Comparison of ENCODE assay signal across 8 cellular contexts in genomic region chr1:119647734-119648619, GRCh38. TPM values are rescaled to one million over a fixed set of nuclear protein-coding genes. Genes with fewer than 3 reads are reported as not detected.
DNase-seq lines count a peak whose midpoint lies in the region; ATAC-seq and TF ChIP-seq lines count a peak whose summit lies in the region.

TSS of gene ZNF697 (minus strand) at chr1:119648266. CDS start at chr1:119626100, 22,166 bp downstream.

- peak; percentile 18 for TF ChIP-seq CTCF in mesothelial cell of epicardium (IDR thresholded peaks at IDR 0.05; ENCODE audit: unreplicated experiment)

- H3K4me1 Mint-ChIP-seq in mesothelial cell of epicardium: peaks cover 44% of the 10 kb centered on the region

- no peaks in the 10 kb centered on the region for H3K9me3 Mint-ChIP-seq in mesothelial cell of epicardium

- no peaks in the 10 kb centered on the region for H3K27me3 Mint-ChIP-seq in mesothelial cell of epicardium (ENCODE audit: low read depth)

- DNase-seq in C1 segment of cervical spinal cord (lab: John Stamatoyannopoulos, UW): peak; percentile 73 to 97 (median 94)
- peak; percentile 91 for DNase-seq in NCI-H2196 (lab: John Stamatoyannopoulos, UW; ENCODE audit: unreplicated experiment)
- peak; percentile 4 to 18 for DNase-seq in activated CD4-positive, alpha-beta T cell treated with anti-CD3 and anti-CD28 coated beads, Interleukin-2, amount 50 U/mL, for 24 hours (ENCODE audit: low read depth in 1 of 2, low spot score in 1 of 2)
- DNase-seq in epithelial cell of prostate (ENCODE audit: low read depth, low spot score): peak; percentile 90
- peak; percentile 77 to 91 for DNase-seq in mesothelial cell of epicardium (ENCODE audit: low spot score in 2 of 2, unreplicated experiment in 2 of 2)
- DNase-seq in stimulated activated CD8-positive, alpha-beta memory T cell treated with anti-CD3 and anti-CD28 coated beads, Interleukin-7, amount 100 ng/mL, for 48 hours (ENCODE audit: extremely low read depth in 1 of 2, low read depth in 1 of 2): peak; percentile 14 to 50

- peak within 1 kb of the TSS; percentile 96 for H3K4me3 Mint-ChIP-seq in mesothelial cell of epicardium

- H3K27ac Mint-ChIP-seq in mesothelial cell of epicardium: peak within 1 kb of the TSS; percentile 97

- peak; percentile 78 for ATAC-seq in GM19023 (IDR thresholded peaks at IDR 0.05; ENCODE audit: unreplicated experiment)
- peak; percentile 75 for ATAC-seq in HG03135 (IDR thresholded peaks at IDR 0.05; ENCODE audit: unreplicated experiment)

- peak within 1 kb of the TSS; percentile 75 for H3K27ac ChIP-seq in epithelial cell of prostate

- H3K36me3 Mint-ChIP-seq in mesothelial cell of epicardium: no peaks in the 10 kb centered on the region

RNA-seq across cellular contexts. Expression of gene ZNF697, which starts in this region (rescaled TPM):
- 20.3 to 21.8 TPM (median 20.6 TPM) in 3 replicates for total RNA-seq in mesothelial cell of epicardium

Comparison
In these comparisons a context has a peak if more than half of its experiments do, and no peak if none do; other contexts are left out.
1. Peak in every context shown above with its lines: DNase-seq, ATAC-seq and H3K27ac ChIP-seq.
2. DNase-seq: peak in every context shown above with its lines; median percentile 94 in C1 segment of cervical spinal cord; 91 in NCI-H2196; 90 in epithelial cell of prostate; 84 in mesothelial cell of epicardium; 32 in stimulated activated CD8-positive, alpha-beta memory T cell treated with anti-CD3 and anti-CD28 coated beads, Interleukin-7, amount 100 ng/mL, for 48 hours; 11 in activated CD4-positive, alpha-beta T cell treated with anti-CD3 and anti-CD28 coated beads, Interleukin-2, amount 50 U/mL, for 24 hours.